Comparison of ENCODE assay signal across 31 cellular contexts in genomic region chr14:68375371-68375770, GRCh38.
DNase-seq lines count a peak whose midpoint lies in the region; ATAC-seq, FAIRE-seq and TF ChIP-seq lines count a peak whose summit lies in the region.
"Had no signal": no experiment of that assay in that cellular context is flagged by ENCODE, and none has a peak within 500 bp of the region (broad histone marks: within the 10 kb centered on the region; RNA-seq: fewer than 3 reads in every experiment).

No MANE protein-coding gene starts in this region.

- peak overlapping the region; percentile 32 for H3K27ac Mint-ChIP-seq in activated naive CD8-positive, alpha-beta T cell treated with anti-CD3 and anti-CD28 coated beads, Interleukin-2, amount 10 ng/mL, durations not matched to agents 7 days and 5 days
- no peak overlapping the region for H3K27ac Mint-ChIP-seq in activated naive CD8-positive, alpha-beta T cell treated with anti-CD3 and anti-CD28 coated beads for 36 hours
- H3K27ac Mint-ChIP-seq in dendritic cell treated with granulocyte-macrophage colony-stimulating factor and Interleukin-4, amounts not matched to agents 40 ng/mL and 50 ng/mL, for 4 days, result peak overlapping the region; percentile 95
- H3K27ac Mint-ChIP-seq in nephron progenitor cell, result peak overlapping the region; percentile 55
- H3K27ac Mint-ChIP-seq: activated CD4-positive, alpha-beta T cell treated with anti-CD3 and anti-CD28 coated beads, Interleukin-2, amount 10 ng/mL, durations not matched to agents 24 days and 14 days; stimulated activated naive CD8-positive, alpha-beta T cell treated with anti-CD3 and anti-CD28 coated beads, Interleukin-15, Interleukin-2, amounts not matched to agents 100 ng/mL and 50 ng/mL, for 24 hours had no signal

- no peak for ATAC-seq in activated naive CD8-positive, alpha-beta T cell treated with anti-CD3 and anti-CD28 coated beads, Interleukin-2, amount 10 ng/mL, durations not matched to agents 7 days and 5 days (ENCODE audit: low read depth)
- no peak for ATAC-seq in GM21717 (IDR thresholded peaks at IDR 0.05; ENCODE audit: unreplicated experiment)
- ATAC-seq in GM19351 (IDR thresholded peaks at IDR 0.05; ENCODE audit: unreplicated experiment), result no peak
- ATAC-seq: activated T-cell treated with anti-CD3 and anti-CD28 coated beads, Interleukin-2, amount 50 U/mL, for 4 hours; left ventricle myocardium superior had no signal

- no peaks in the 10 kb centered on the region for H3K27me3 Mint-ChIP-seq in activated naive CD8-positive, alpha-beta T cell treated with anti-CD3 and anti-CD28 coated beads, Interleukin-2, amount 10 ng/mL, durations not matched to agents 7 days and 5 days
- H3K27me3 Mint-ChIP-seq in activated naive CD8-positive, alpha-beta T cell treated with anti-CD3 and anti-CD28 coated beads for 36 hours, result no peaks in the 10 kb centered on the region
- no peaks in the 10 kb centered on the region for H3K27me3 Mint-ChIP-seq in dendritic cell treated with granulocyte-macrophage colony-stimulating factor and Interleukin-4, amounts not matched to agents 40 ng/mL and 50 ng/mL, for 4 days
- H3K27me3 Mint-ChIP-seq in nephron progenitor cell (ENCODE audit: low read depth, poor library complexity), result peaks cover 6% of the 10 kb centered on the region
- H3K27me3 Mint-ChIP-seq: activated CD4-positive, alpha-beta T cell treated with anti-CD3 and anti-CD28 coated beads, Interleukin-2, amount 10 ng/mL, durations not matched to agents 24 days and 14 days; stimulated activated naive CD8-positive, alpha-beta T cell treated with anti-CD3 and anti-CD28 coated beads, Interleukin-15, Interleukin-2, amounts not matched to agents 100 ng/mL and 50 ng/mL, for 24 hours had no signal

- H3K36me3 Mint-ChIP-seq in activated naive CD8-positive, alpha-beta T cell treated with anti-CD3 and anti-CD28 coated beads, Interleukin-2, amount 10 ng/mL, durations not matched to agents 7 days and 5 days, result peaks cover 12% of the 10 kb centered on the region
- peaks cover 14% of the 10 kb centered on the region for H3K36me3 Mint-ChIP-seq in activated naive CD8-positive, alpha-beta T cell treated with anti-CD3 and anti-CD28 coated beads for 36 hours
- H3K36me3 Mint-ChIP-seq in dendritic cell treated with granulocyte-macrophage colony-stimulating factor and Interleukin-4, amounts not matched to agents 40 ng/mL and 50 ng/mL, for 4 days (ENCODE audit: low read depth), result no peaks in the 10 kb centered on the region
- H3K36me3 Mint-ChIP-seq in nephron progenitor cell (ENCODE audit: low read depth), result peaks cover 9% of the 10 kb centered on the region

- peaks cover 4% of the 10 kb centered on the region for H3K9me3 Mint-ChIP-seq in activated naive CD8-positive, alpha-beta T cell treated with anti-CD3 and anti-CD28 coated beads, Interleukin-2, amount 10 ng/mL, durations not matched to agents 7 days and 5 days
- peaks cover 11% of the 10 kb centered on the region for H3K9me3 Mint-ChIP-seq in activated naive CD8-positive, alpha-beta T cell treated with anti-CD3 and anti-CD28 coated beads for 36 hours
- no peaks in the 10 kb centered on the region for H3K9me3 Mint-ChIP-seq in dendritic cell treated with granulocyte-macrophage colony-stimulating factor and Interleukin-4, amounts not matched to agents 40 ng/mL and 50 ng/mL, for 4 days
- peaks cover 16% of the 10 kb centered on the region for H3K9me3 Mint-ChIP-seq in nephron progenitor cell
- H3K9me3 Mint-ChIP-seq: stimulated activated naive CD8-positive, alpha-beta T cell treated with anti-CD3 and anti-CD28 coated beads, Interleukin-15, Interleukin-2, amounts not matched to agents 100 ng/mL and 50 ng/mL, for 24 hours had no signal

- POLR2A ChIA-PET in activated naive CD8-positive, alpha-beta T cell treated with anti-CD3 and anti-CD28 coated beads, Interleukin-2, amount 10 ng/mL, durations not matched to agents 7 days and 5 days (lab: Charles Lee), result interaction anchor here (0.7 to 2.3 kb wide), 3 partner anchors 9 to 415 kb away, joined by 3 to 9 read pairs (median 4); no protein-coding TSS in a partner anchor

- no peak overlapping the region for H3K4me3 Mint-ChIP-seq in activated naive CD8-positive, alpha-beta T cell treated with anti-CD3 and anti-CD28 coated beads, Interleukin-2, amount 10 ng/mL, durations not matched to agents 7 days and 5 days
- H3K4me3 Mint-ChIP-seq in activated naive CD8-positive, alpha-beta T cell treated with anti-CD3 and anti-CD28 coated beads for 36 hours, result no peak overlapping the region
- no peak overlapping the region for H3K4me3 Mint-ChIP-seq in dendritic cell treated with granulocyte-macrophage colony-stimulating factor and Interleukin-4, amounts not matched to agents 40 ng/mL and 50 ng/mL, for 4 days
- no peak overlapping the region for H3K4me3 Mint-ChIP-seq in nephron progenitor cell
- H3K4me3 Mint-ChIP-seq: activated CD4-positive, alpha-beta T cell treated with anti-CD3 and anti-CD28 coated beads, Interleukin-2, amount 10 ng/mL, durations not matched to agents 24 days and 14 days; activated T-cell treated with anti-CD3 and anti-CD28 coated beads, Interleukin-2, amount 50 U/mL, for 4 hours; stimulated activated naive CD8-positive, alpha-beta T cell treated with anti-CD3 and anti-CD28 coated beads, Interleukin-15, Interleukin-2, amounts not matched to agents 100 ng/mL and 50 ng/mL, for 24 hours had no signal

- no peak for TF ChIP-seq CTCF in nephron progenitor cell (IDR thresholded peaks at IDR 0.05)

- no peak for DNase-seq in activated naive CD8-positive, alpha-beta T cell treated with anti-CD3 and anti-CD28 coated beads, Interleukin-2, amount 10 ng/mL, durations not matched to agents 7 days and 5 days
- DNase-seq in activated naive CD8-positive, alpha-beta T cell treated with anti-CD3 and anti-CD28 coated beads for 36 hours, result no peak
- DNase-seq in nephron progenitor cell (no peak), urothelium cell line (ENCODE audit: low spot score) (no peak), NCI-H345 treated with DMSO at 0.1 percent for 48 hours (lab: John Stamatoyannopoulos, UW; ENCODE audit: unreplicated experiment) (no peak)
- DNase-seq: activated CD4-positive, alpha-beta T cell treated with anti-CD3 and anti-CD28 coated beads, Interleukin-2, amount 10 ng/mL, durations not matched to agents 24 days and 14 days; activated gamma-delta T cell treated with Interleukin-2 at 50 U/mL for 16 hours; activated T-cell treated with anti-CD3 and anti-CD28 coated beads, Interleukin-2, amount 50 U/mL, for 4 hours; AML-193; amniotic stem cell; colonic mucosa; effector memory CD4-positive, alpha-beta T cell; erythroblast; glutamatergic neuron; islet precursor cell; left ventricle myocardium superior; midbrain; MM.1S; NCI-H2081 treated with DMSO at 0.1 percent for 48 hours; NCI-H446 treated with DMSO at 0.1 percent for 48 hours; NCI-H82; RPMI8226; sigmoid colon; stimulated activated CD4-positive, alpha-beta T cell treated with anti-CD3 and anti-CD28 coated beads, Interleukin-15, amount 100 ng/mL, for 24 hours; thyroid gland had no signal

- intact Hi-C loops in dendritic cell treated with granulocyte-macrophage colony-stimulating factor and Interleukin-4, amounts not matched to agents 40 ng/mL and 50 ng/mL, for 4 days (cut with micrococcal nuclease), result no loop called here

- H3K4me1 Mint-ChIP-seq in activated naive CD8-positive, alpha-beta T cell treated with anti-CD3 and anti-CD28 coated beads, Interleukin-2, amount 10 ng/mL, durations not matched to agents 7 days and 5 days, result peaks cover 34% of the 10 kb centered on the region
- peaks cover 59% of the 10 kb centered on the region for H3K4me1 Mint-ChIP-seq in activated naive CD8-positive, alpha-beta T cell treated with anti-CD3 and anti-CD28 coated beads for 36 hours
- peaks cover 80% of the 10 kb centered on the region for H3K4me1 Mint-ChIP-seq in dendritic cell treated with granulocyte-macrophage colony-stimulating factor and Interleukin-4, amounts not matched to agents 40 ng/mL and 50 ng/mL, for 4 days (ENCODE audit: low read depth)
- peaks cover 48% of the 10 kb centered on the region for H3K4me1 Mint-ChIP-seq in nephron progenitor cell

- peak; percentile 58 for FAIRE-seq in urothelium cell line (lab: Jason Lieb, UNC)
- FAIRE-seq: A204.1, G401.6 had no signal
